In genomic region chr21:26169611-26170470, GRCh38 we compare ENCODE assay signal across 8 cellular contexts. TPM values are rescaled to one million over a fixed set of nuclear protein-coding genes. Genes with fewer than 3 reads are reported as not detected.
DNase-seq lines count a peak whose midpoint lies in the region; ATAC-seq and TF ChIP-seq lines count a peak whose summit lies in the region.

No MANE protein-coding gene starts in this region.

- no peaks in the 10 kb centered on the region for H3K9me3 ChIP-seq in endocrine pancreas (ENCODE audit: control insufficient read depth, low read length)

- peak overlapping the region; percentile 98 for H3K9ac ChIP-seq in endocrine pancreas (ENCODE audit: control insufficient read depth, insufficient read depth, low read length)

- H3K36me3 ChIP-seq in endocrine pancreas (ENCODE audit: control insufficient read depth, insufficient read depth, low read length), result no peaks in the 10 kb centered on the region

- peak overlapping the region; percentile 69 for H3K27ac Mint-ChIP-seq in activated CD8-positive, alpha-beta T cell treated with anti-CD3 and anti-CD28 coated beads, Interleukin-2, amount 10 ng/mL, durations not matched to agents 7 days and 5 days
- H3K27ac Mint-ChIP-seq in memory B cell, result peak overlapping the region; percentile 32

- ATAC-seq in GM18907 (IDR thresholded peaks at IDR 0.05; ENCODE audit: unreplicated experiment) (peak; percentile 41), HG03108 (IDR thresholded peaks at IDR 0.05; ENCODE audit: unreplicated experiment) (peak; percentile 22), memory B cell (ENCODE audit: low read depth) (peak; percentile 32)
- peak; percentile 45 for ATAC-seq in activated CD8-positive, alpha-beta T cell treated with anti-CD3 and anti-CD28 coated beads, Interleukin-2, amount 10 ng/mL, durations not matched to agents 7 days and 5 days

- H3K4me1 Mint-ChIP-seq in activated CD8-positive, alpha-beta T cell treated with anti-CD3 and anti-CD28 coated beads, Interleukin-2, amount 10 ng/mL, durations not matched to agents 7 days and 5 days (ENCODE audit: low read depth), result peaks cover 16% of the 10 kb centered on the region
- peaks cover 9% of the 10 kb centered on the region for H3K4me1 Mint-ChIP-seq in memory B cell

- peak overlapping the region; percentile 80 for H3K4me3 Mint-ChIP-seq in activated CD8-positive, alpha-beta T cell treated with anti-CD3 and anti-CD28 coated beads, Interleukin-2, amount 10 ng/mL, durations not matched to agents 7 days and 5 days
- peak overlapping the region; percentile 94 for H3K4me3 Mint-ChIP-seq in memory B cell

- H3K27me3 Mint-ChIP-seq in activated CD8-positive, alpha-beta T cell treated with anti-CD3 and anti-CD28 coated beads, Interleukin-2, amount 10 ng/mL, durations not matched to agents 7 days and 5 days (ENCODE audit: low read depth), result peaks cover 12% of the 10 kb centered on the region
- H3K27me3 Mint-ChIP-seq in memory B cell, result peaks cover 6% of the 10 kb centered on the region

- peaks cover 22% of the 10 kb centered on the region for H3K4me1 ChIP-seq in endocrine pancreas (ENCODE audit: control insufficient read depth, insufficient read depth, low read length)

- H3K36me3 Mint-ChIP-seq in activated CD8-positive, alpha-beta T cell treated with anti-CD3 and anti-CD28 coated beads, Interleukin-2, amount 10 ng/mL, durations not matched to agents 7 days and 5 days (ENCODE audit: low read depth), result no peaks in the 10 kb centered on the region
- no peaks in the 10 kb centered on the region for H3K36me3 Mint-ChIP-seq in memory B cell

- POLR2A ChIA-PET in AG04449 (lab: Yijun Ruan, JAX), result interaction anchor here (0.7 to 1.5 kb wide), 4 partner anchors 11 to 235 kb away, joined by 3 to 5 read pairs (median 3); no protein-coding TSS in a partner anchor
- POLR2A ChIA-PET in activated CD8-positive, alpha-beta T cell treated with anti-CD3 and anti-CD28 coated beads, Interleukin-2, amount 10 ng/mL, durations not matched to agents 7 days and 5 days (lab: Charles Lee), result no interaction called here

- CTCF ChIA-PET in AG04449 (lab: Yijun Ruan, JAX), result interaction anchor here (0.8 to 9.2 kb wide), 22 partner anchors 13 to 548 kb away, joined by 3 to 94 read pairs (median 4); no protein-coding TSS in a partner anchor
- CTCF ChIA-PET in activated CD8-positive, alpha-beta T cell treated with anti-CD3 and anti-CD28 coated beads, Interleukin-2, amount 10 ng/mL, durations not matched to agents 7 days and 5 days (lab: Charles Lee), result interaction anchor here (0.6 to 5.1 kb wide), 14 partner anchors 10 to 309 kb away, joined by 3 to 40 read pairs (median 4); no protein-coding TSS in a partner anchor

- no peaks in the 10 kb centered on the region for H3K9me3 Mint-ChIP-seq in activated CD8-positive, alpha-beta T cell treated with anti-CD3 and anti-CD28 coated beads, Interleukin-2, amount 10 ng/mL, durations not matched to agents 7 days and 5 days (ENCODE audit: insufficient read depth)
- H3K9me3 Mint-ChIP-seq in memory B cell, result no peaks in the 10 kb centered on the region

- no peak for TF ChIP-seq CTCF in AG04449 (IDR thresholded peaks at IDR 0.05; ENCODE audit: insufficient read depth, low read length, missing control alignments)

- no peak for DNase-seq in AG04449 (ENCODE audit: low read depth, low spot score)
- DNase-seq in NCI-H345 (lab: John Stamatoyannopoulos, UW), result peak; percentile 67
- DNase-seq in activated CD8-positive, alpha-beta T cell treated with anti-CD3 and anti-CD28 coated beads, Interleukin-2, amount 10 ng/mL, durations not matched to agents 7 days and 5 days, result peak; percentile 53
- DNase-seq in memory B cell (ENCODE audit: low spot score in 2 of 2), result peak; percentile 20 to 35
- DNase-seq in stimulated activated CD4-positive, alpha-beta T cell treated with anti-CD3 and anti-CD28 coated beads, TNF-alpha, amount 100 ng/mL, for 48 hours (ENCODE audit: low read depth in 3 of 3), result peak; percentile 19 to 51 (median 29)

- no peaks in the 10 kb centered on the region for H3K27me3 ChIP-seq in endocrine pancreas (ENCODE audit: control insufficient read depth, insufficient read depth, low read length)

- peak overlapping the region; percentile 87 for H3K4me3 ChIP-seq in AG04449 (ENCODE audit: low read depth, low read length)
- H3K4me3 ChIP-seq in endocrine pancreas (ENCODE audit: control insufficient read depth, insufficient read depth, low read length), result peak overlapping the region; percentile 90

RNA-seq across cellular contexts. Expression of gene APP, which starts 0.7 kb away (rescaled TPM):
- total RNA-seq in activated CD8-positive, alpha-beta T cell treated with anti-CD3 and anti-CD28 coated beads, Interleukin-2, amount 10 ng/mL, durations not matched to agents 7 days and 5 days, result 10 to 100 TPM; 14.5 to 14.9 TPM
